32 cellular contexts compared by ENCODE assay signal in genomic region chr5:128327973-128328372, GRCh38.
"Had no signal": no experiment of that assay in that cellular context is flagged by ENCODE, and none has a peak within 500 bp of the region (broad histone marks: within the 10 kb centered on the region; RNA-seq: fewer than 3 reads in every experiment).

No MANE protein-coding gene starts in this region.

- H3K4me3 ChIP-seq: esophagus squamous epithelium, gastroesophageal sphincter had no signal

- H3K9me3 ChIP-seq: esophagus squamous epithelium, gastroesophageal sphincter, heart right ventricle had no signal

- FAIRE-seq: colon had no signal

- H3K27ac ChIP-seq: brain microvascular endothelial cell, epithelial cell of prostate, esophagus squamous epithelium, WERI-Rb-1 had no signal

- H3K36me3 ChIP-seq: esophagus squamous epithelium, heart right ventricle, WERI-Rb-1 had no signal

- DNase-seq: activated B cell treated with CpG ODN at 0.5 μM for 24 hours; activated CD4-positive, alpha-beta T cell treated with anti-CD3 and anti-CD28 coated beads for 48 hours; activated CD4-positive, alpha-beta T cell treated with anti-CD3 and anti-CD28 coated beads, Interleukin-2, amount 50 U/mL, for 1 hour; activated CD4-positive, alpha-beta T cell treated with anti-CD3 and anti-CD28 coated beads, Interleukin-2, amount 50 U/mL, for 48 hours; activated CD8-positive, alpha-beta memory T cell treated with anti-CD3 and anti-CD28 coated beads for 24 hours; activated CD8-positive, alpha-beta T cell treated with anti-CD3 and anti-CD28 coated beads for 36 hours; activated gamma-delta T cell; activated naive CD4-positive, alpha-beta T cell; activated naive CD4-positive, alpha-beta T cell treated with anti-CD3 and anti-CD28 coated beads, Interleukin-2, amount 10 ng/mL, durations not matched to agents 7 days and 5 days; activated naive CD8-positive, alpha-beta T cell treated with anti-CD3 and anti-CD28 coated beads, Interleukin-2, amount 10 ng/mL, durations not matched to agents 7 days and 5 days; activated T-cell treated with anti-CD3 and anti-CD28 coated beads, Interleukin-2, amount 50 U/mL, for 24 hours; activated T-cell treated with anti-CD3 and anti-CD28 coated beads, Interleukin-2, amount 50 U/mL, for 72 hours; amniotic stem cell; anterior cingulate cortex; brain microvascular endothelial cell; caudate nucleus; cortex of kidney; dermis blood vessel endothelial cell; effector CD4-positive, alpha-beta T cell; effector memory CD8-positive, alpha-beta T cell; esophagus squamous epithelium; foreskin melanocyte; heart right ventricle; T-helper 1 cell; T-helper 17 cell; T1000; WERI-Rb-1 had no signal

- H3K27me3 ChIP-seq: brain microvascular endothelial cell, esophagus squamous epithelium, gastroesophageal sphincter, heart right ventricle had no signal

- ATAC-seq: activated CD4-positive, CD25-positive, alpha-beta regulatory T cell treated with anti-CD3 and anti-CD28 coated beads, Interleukin-2, amount 50 U/mL, for 24 hours; activated CD8-positive, alpha-beta T cell treated with anti-CD3 and anti-CD28 coated beads for 36 hours; activated naive CD4-positive, alpha-beta T cell treated with anti-CD3 and anti-CD28 coated beads, Interleukin-2, amount 50 U/mL, for 72 hours; activated T-cell treated with anti-CD3 and anti-CD28 coated beads, Interleukin-2, amount 50 U/mL, for 72 hours; effector memory CD8-positive, alpha-beta T cell; gastroesophageal sphincter; T-helper 17 cell had no signal
